8 cellular contexts compared by ENCODE assay signal in genomic region chr1:213019450-213019849, GRCh38.
"Had no signal": no experiment of that assay in that cellular context is flagged by ENCODE, and none has a peak within 500 bp of the region (broad histone marks: within the 10 kb centered on the region; RNA-seq: fewer than 3 reads in every experiment).

No MANE protein-coding gene starts in this region.

- FAIRE-seq: G401.6, GM12878, GM12891, GM12892, GM18507, GM19239 had no signal

- DNase-seq: GDM1, GF-D8 had no signal

- ATAC-seq: GM12878 had no signal

- H3K4me3 ChIP-seq: GM12878 had no signal
